Comparison of ENCODE assay signal across 1 cellular context in the genomic region with DNA sequence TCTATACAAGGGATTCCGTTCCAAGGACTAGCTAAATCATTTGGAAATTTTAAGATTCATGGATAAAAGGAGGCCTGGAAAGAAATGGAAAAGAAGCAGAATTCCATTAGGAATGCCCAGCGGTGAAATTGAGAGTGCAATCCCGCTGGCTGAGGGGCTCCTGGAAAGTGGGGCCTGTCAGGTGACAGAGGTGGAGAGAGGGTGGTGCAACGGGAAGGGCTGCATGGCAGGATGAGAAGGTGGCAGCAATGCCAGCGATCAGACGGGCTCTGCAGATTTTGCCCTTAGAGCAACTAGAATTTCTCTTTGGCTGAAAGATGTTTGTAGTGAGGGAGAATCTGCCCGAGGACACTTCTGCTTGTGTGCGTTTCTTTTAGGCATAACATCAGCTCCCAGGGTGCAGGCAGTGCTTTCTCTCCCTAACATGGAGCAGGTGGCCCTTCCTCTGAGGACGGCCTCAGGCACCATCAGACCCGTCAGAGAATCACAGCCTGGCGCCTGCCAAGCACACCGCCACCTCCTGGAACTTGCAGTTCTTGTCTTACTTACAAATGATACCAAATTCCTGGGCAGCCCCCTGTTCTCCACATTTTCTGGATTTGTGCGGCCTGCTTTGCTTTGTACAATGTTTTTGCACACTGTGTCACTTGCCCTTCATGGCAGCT.
TF ChIP-seq lines count a peak whose summit lies in the region.

No MANE protein-coding gene starts in this region.

TF ChIP-seq in GM23338, 12 proteins besides CTCF, POLR2A, EP300 and RAD21 (continued from another document):
- TF ChIP-seq, protein P1, sequence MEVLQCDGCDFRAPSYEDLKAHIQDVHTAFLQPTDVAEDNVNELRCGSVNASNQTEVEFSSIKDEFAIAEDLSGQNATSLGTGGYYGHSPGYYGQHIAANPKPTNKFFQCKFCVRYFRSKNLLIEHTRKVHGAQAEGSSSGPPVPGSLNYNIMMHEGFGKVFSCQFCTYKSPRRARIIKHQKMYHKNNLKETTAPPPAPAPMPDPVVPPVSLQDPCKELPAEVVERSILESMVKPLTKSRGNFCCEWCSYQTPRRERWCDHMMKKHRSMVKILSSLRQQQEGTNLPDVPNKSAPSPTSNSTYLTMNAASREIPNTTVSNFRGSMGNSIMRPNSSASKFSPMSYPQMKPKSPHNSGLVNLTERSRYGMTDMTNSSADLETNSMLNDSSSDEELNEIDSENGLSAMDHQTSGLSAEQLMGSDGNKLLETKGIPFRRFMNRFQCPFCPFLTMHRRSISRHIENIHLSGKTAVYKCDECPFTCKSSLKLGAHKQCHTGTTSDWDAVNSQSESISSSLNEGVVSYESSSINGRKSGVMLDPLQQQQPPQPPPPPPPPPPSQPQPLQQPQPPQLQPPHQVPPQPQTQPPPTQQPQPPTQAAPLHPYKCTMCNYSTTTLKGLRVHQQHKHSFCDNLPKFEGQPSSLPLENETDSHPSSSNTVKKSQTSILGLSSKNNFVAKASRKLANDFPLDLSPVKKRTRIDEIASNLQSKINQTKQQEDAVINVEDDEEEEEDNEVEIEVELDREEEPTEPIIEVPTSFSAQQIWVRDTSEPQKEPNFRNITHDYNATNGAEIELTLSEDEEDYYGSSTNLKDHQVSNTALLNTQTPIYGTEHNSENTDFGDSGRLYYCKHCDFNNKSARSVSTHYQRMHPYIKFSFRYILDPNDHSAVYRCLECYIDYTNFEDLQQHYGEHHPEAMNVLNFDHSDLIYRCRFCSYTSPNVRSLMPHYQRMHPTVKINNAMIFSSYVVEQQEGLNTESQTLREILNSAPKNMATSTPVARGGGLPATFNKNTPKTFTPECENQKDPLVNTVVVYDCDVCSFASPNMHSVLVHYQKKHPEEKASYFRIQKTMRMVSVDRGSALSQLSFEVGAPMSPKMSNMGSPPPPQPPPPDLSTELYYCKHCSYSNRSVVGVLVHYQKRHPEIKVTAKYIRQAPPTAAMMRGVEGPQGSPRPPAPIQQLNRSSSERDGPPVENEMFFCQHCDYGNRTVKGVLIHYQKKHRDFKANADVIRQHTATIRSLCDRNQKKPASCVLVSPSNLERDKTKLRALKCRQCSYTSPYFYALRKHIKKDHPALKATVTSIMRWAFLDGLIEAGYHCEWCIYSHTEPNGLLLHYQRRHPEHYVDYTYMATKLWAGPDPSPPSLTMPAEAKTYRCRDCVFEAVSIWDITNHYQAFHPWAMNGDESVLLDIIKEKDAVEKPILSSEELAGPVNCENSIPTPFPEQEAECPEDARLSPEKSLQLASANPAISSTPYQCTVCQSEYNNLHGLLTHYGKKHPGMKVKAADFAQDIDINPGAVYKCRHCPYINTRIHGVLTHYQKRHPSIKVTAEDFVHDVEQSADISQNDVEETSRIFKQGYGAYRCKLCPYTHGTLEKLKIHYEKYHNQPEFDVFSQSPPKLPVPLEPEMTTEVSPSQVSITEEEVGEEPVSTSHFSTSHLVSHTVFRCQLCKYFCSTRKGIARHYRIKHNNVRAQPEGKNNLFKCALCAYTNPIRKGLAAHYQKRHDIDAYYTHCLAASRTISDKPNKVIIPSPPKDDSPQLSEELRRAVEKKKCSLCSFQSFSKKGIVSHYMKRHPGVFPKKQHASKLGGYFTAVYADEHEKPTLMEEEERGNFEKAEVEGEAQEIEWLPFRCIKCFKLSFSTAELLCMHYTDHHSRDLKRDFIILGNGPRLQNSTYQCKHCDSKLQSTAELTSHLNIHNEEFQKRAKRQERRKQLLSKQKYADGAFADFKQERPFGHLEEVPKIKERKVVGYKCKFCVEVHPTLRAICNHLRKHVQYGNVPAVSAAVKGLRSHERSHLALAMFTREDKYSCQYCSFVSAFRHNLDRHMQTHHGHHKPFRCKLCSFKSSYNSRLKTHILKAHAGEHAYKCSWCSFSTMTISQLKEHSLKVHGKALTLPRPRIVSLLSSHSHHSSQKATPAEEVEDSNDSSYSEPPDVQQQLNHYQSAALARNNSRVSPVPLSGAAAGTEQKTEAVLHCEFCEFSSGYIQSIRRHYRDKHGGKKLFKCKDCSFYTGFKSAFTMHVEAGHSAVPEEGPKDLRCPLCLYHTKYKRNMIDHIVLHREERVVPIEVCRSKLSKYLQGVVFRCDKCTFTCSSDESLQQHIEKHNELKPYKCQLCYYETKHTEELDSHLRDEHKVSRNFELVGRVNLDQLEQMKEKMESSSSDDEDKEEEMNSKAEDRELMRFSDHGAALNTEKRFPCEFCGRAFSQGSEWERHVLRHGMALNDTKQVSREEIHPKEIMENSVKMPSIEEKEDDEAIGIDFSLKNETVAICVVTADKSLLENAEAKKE (CRISPR knock-in tag; IDR thresholded peaks at IDR 0.05), result no peak
- TF ChIP-seq ZNF331 (CRISPR knock-in tag; IDR thresholded peaks at IDR 0.05; ENCODE audit: low read depth) (no peak), STAT1 (IDR thresholded peaks at IDR 0.05; ENCODE audit: unreplicated experiment) (no peak)
TF ChIP-seq in GM23338: peak in this region for 0.
